In the genomic region with DNA sequence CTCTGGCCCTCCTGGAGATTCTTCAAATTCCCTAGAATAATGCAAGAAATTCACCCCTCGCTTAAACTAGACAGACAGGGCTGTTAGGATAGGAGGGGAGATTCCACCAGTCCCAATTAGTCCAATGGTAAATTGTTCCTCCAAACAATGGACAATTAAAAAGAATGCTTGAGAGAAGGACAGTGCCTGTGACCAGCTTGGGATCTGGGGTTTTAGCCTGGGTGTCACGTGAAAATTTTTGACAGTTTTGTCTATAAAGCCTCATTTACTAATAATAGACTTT, we compare ENCODE assay signal across 14 cellular contexts.
DNase-seq lines count a peak whose midpoint lies in the region; ATAC-seq and TF ChIP-seq lines count a peak whose summit lies in the region.
"Had no signal": no experiment of that assay in that cellular context is flagged by ENCODE, and none has a peak within 500 bp of the region (broad histone marks: within the 10 kb centered on the region; RNA-seq: fewer than 3 reads in every experiment).

No MANE protein-coding gene starts in this region.

- peak overlapping the region; percentile 96 to 99 (median 98) for H3K27ac Mint-ChIP-seq in H9
- H3K27ac Mint-ChIP-seq: activated naive CD4-positive, alpha-beta T cell treated with anti-CD3 and anti-CD28 coated beads for 36 hours had no signal

- H2AK5ac ChIP-seq in H9 (ENCODE audit: insufficient read length, low read length) = no peak overlapping the region

- H3K4me3 Mint-ChIP-seq in H9 = peak overlapping the region; percentile 26 to 51
- H3K4me3 Mint-ChIP-seq: activated naive CD4-positive, alpha-beta T cell treated with anti-CD3 and anti-CD28 coated beads for 36 hours had no signal

- H3K4me1 ChIP-seq in H9 (ENCODE audit: insufficient read depth, low read length) (peaks cover 18% of the 10 kb centered on the region; the same call in 1 of the 2 replicates), body of pancreas (peaks cover 40% of the 10 kb centered on the region)

- TF ChIP-seq CTCF in H9 (conservative IDR thresholded peaks at IDR 0.05) = no peak
- TF ChIP-seq CTCF in body of pancreas (IDR thresholded peaks at IDR 0.05) = no peak

- no peak overlapping the region for H2AFZ ChIP-seq in H9 (ENCODE audit: low read length)
- H2AFZ ChIP-seq: GM23248 had no signal

- no peak overlapping the region for H3K18ac ChIP-seq in H9 (ENCODE audit: insufficient read length, low read depth, low read length)

- no peak overlapping the region for H3K23ac ChIP-seq in H9 (ENCODE audit: insufficient read length, low read depth, low read length)

- H3K4ac ChIP-seq in H9 (ENCODE audit: low read depth, low read length) = no peak overlapping the region; the same call in 1 of the 2 replicates

- ATAC-seq in body of pancreas = no peak
- no peak for ATAC-seq in HG03439 (IDR thresholded peaks at IDR 0.05; ENCODE audit: unreplicated experiment)

- peak overlapping the region; percentile 11 for H2BK5ac ChIP-seq in H9 (ENCODE audit: insufficient read length, low read length)

- DNase-seq in H9 = no peak
- no peak for DNase-seq in body of pancreas
- DNase-seq in medulla oblongata (ENCODE audit: extremely low spot score) = peak; percentile 28
- DNase-seq in DMS53 treated with DMSO at 0.1 percent for 48 hours (lab: John Stamatoyannopoulos, UW; ENCODE audit: unreplicated experiment) = no peak
- DNase-seq in C1 segment of cervical spinal cord (lab: John Stamatoyannopoulos, UW) = no peak
- DNase-seq in erythroblast (lab: John Stamatoyannopoulos, UW) = no peak
- DNase-seq: activated naive CD4-positive, alpha-beta T cell treated with anti-CD3 and anti-CD28 coated beads for 36 hours; effector memory CD4-positive, alpha-beta T cell; foreskin fibroblast; GM23248; MG63; testis had no signal

- H4K8ac ChIP-seq in H9 (replicated peaks; ENCODE audit: insufficient read length, low read depth, low read length) = no peak overlapping the region

- no peaks in the 10 kb centered on the region for H4K20me1 ChIP-seq in H9 (ENCODE audit: control insufficient read depth, insufficient read depth, insufficient read length)

- no peak overlapping the region for H3T11ph ChIP-seq in H9 (ENCODE audit: low read length)

- H3K4me3 ChIP-seq in body of pancreas = no peak overlapping the region
- H3K4me3 ChIP-seq: GM23248, MG63, testis had no signal

- no peak overlapping the region for H3K9ac ChIP-seq in H9 (ENCODE audit: extremely low read depth, insufficient read length, low read length)
- H3K9ac ChIP-seq: GM23248 had no signal

- no peak overlapping the region for H2BK120ac ChIP-seq in H9 (ENCODE audit: low read depth, low read length, poor library complexity, severe bottlenecking)

- no peaks in the 10 kb centered on the region for H3K9me3 ChIP-seq in H9 (ENCODE audit: control insufficient read depth, low read depth, low read length)
- no peaks in the 10 kb centered on the region for H3K9me3 ChIP-seq in body of pancreas
- H3K9me3 ChIP-seq: MG63, testis had no signal

- H3K23me2 ChIP-seq in H9 (ENCODE audit: insufficient read length, low read depth, low read length, poor library complexity, severe bottlenecking) = no peaks in the 10 kb centered on the region

- H3K27me3 ChIP-seq in H9 (ENCODE audit: insufficient read depth, low read length) = no peaks in the 10 kb centered on the region
- H3K27me3 ChIP-seq in body of pancreas = no peaks in the 10 kb centered on the region
- H3K27me3 ChIP-seq: MG63, testis had no signal

- peaks cover 74 to 82% of the 10 kb centered on the region in 2 experiments for H3K4me1 Mint-ChIP-seq in H9

- no peak overlapping the region for H2BK12ac ChIP-seq in H9 (ENCODE audit: insufficient read length, low read depth, low read length)

- H3K56ac ChIP-seq in H9 (ENCODE audit: insufficient read length, low read depth, low read length) = no peak overlapping the region

- intact Hi-C loops in body of pancreas (cut with DNase I) = no loop called here

- no peak for TF ChIP-seq POLR2A in body of pancreas (IDR thresholded peaks at IDR 0.05)
- TF ChIP-seq POLR2A in erythroblast (IDR thresholded peaks at IDR 0.05; ENCODE audit: low read length) = no peak

- H3K79me1 ChIP-seq in H9 (ENCODE audit: insufficient read depth, low read depth, low read length, poor library complexity, severe bottlenecking) = no peaks in the 10 kb centered on the region

- H3K27ac ChIP-seq in H9 (ENCODE audit: insufficient read length, low read depth, low read length) = peak overlapping the region; percentile 89
- peak overlapping the region; percentile 72 to 90 (median 82) for H3K27ac ChIP-seq in body of pancreas
- peak overlapping the region; percentile 69 for H3K27ac ChIP-seq in temporal lobe (ENCODE audit: low read depth, low read length)
- H3K27ac ChIP-seq: GM23248, testis had no signal

- H3K36me3 ChIP-seq in body of pancreas (replicated peaks in 1 of 2; ENCODE audit: insufficient read depth in 1 of 2, low read depth in 2 of 2) = no peaks in the 10 kb centered on the region
- H3K36me3 ChIP-seq: MG63 had no signal

- no peak overlapping the region for H2BK20ac ChIP-seq in H9 (ENCODE audit: low read depth, low read length, poor library complexity, severe bottlenecking)

- WGBS in H9 (ENCODE audit: extremely low coverage, insufficient read length, low lambda C conversion rate) = no CpG with 5 or more reads among the region's 2 CpGs
- 51 to 75% methylated on average over 2 of the region's 2 CpGs for WGBS in body of pancreas, 2 donors

- H4K91ac ChIP-seq in H9 (ENCODE audit: insufficient read length, low read depth, low read length) = no peak overlapping the region

- peak overlapping the region; percentile 17 for H3K4me2 ChIP-seq in H9 (ENCODE audit: insufficient read depth, insufficient read length, low read length)

- peaks cover 6% of the 10 kb centered on the region in 2 experiments for H3K9me3 Mint-ChIP-seq in H9
- H3K9me3 Mint-ChIP-seq: activated naive CD4-positive, alpha-beta T cell treated with anti-CD3 and anti-CD28 coated beads for 36 hours had no signal

- H3K36me3 Mint-ChIP-seq in H9 (ENCODE audit: insufficient read depth in 1 of 3, low read depth in 3 of 3) = peaks cover 0 to 12% (median 3%) of the 10 kb centered on the region in 3 experiments; a peak in 5 of 7 replicates

- H3K27me3 Mint-ChIP-seq in H9 (ENCODE audit: low read depth) = no peaks in the 10 kb centered on the region

- no peak overlapping the region for H4K5ac ChIP-seq in H9 (ENCODE audit: insufficient read length, low read depth, low read length)

- H3K79me2 ChIP-seq in H9 (ENCODE audit: insufficient read depth, low read length) = no peaks in the 10 kb centered on the region

- H3K14ac ChIP-seq in H9 (ENCODE audit: insufficient read depth, low read length) = peak overlapping the region; percentile 78; the same call in 1 of the 2 replicates

- H2BK15ac ChIP-seq in H9 (ENCODE audit: low read depth, low read length) = no peak overlapping the region
